Comparison of ENCODE assay signal across 14 cellular contexts in genomic region chr20:61801857-61802442, GRCh38.
"Had no signal": no experiment of that assay in that cellular context is flagged by ENCODE, and none has a peak within 500 bp of the region (broad histone marks: within the 10 kb centered on the region; RNA-seq: fewer than 3 reads in every experiment).

No MANE protein-coding gene starts in this region.

- H3K4me3 Mint-ChIP-seq: endodermal cell, natural killer cell, neural progenitor cell had no signal

- H3K36me3 ChIP-seq: colonic mucosa, neural progenitor cell, sigmoid colon had no signal

- H3K27ac Mint-ChIP-seq: endodermal cell, natural killer cell, neural progenitor cell had no signal

- H3K4me1 ChIP-seq: colonic mucosa, foreskin keratinocyte had no signal

- DNase-seq: cerebellar nuclear complex; colonic mucosa; dermis blood vessel endothelial cell; endodermal cell; erythroblast; foreskin keratinocyte; head of caudate nucleus; natural killer cell; sigmoid colon; stimulated activated CD4-positive, alpha-beta T cell treated with anti-CD3 and anti-CD28 coated beads, Interleukin-2, amount 100 ng/mL, for 48 hours; stimulated activated naive CD4-positive, alpha-beta T cell treated with Interleukin-2 at 50 U/mL for 16 hours; trophoblast cell had no signal

- H3K9ac ChIP-seq: neural progenitor cell had no signal

- H3K36me3 Mint-ChIP-seq: natural killer cell, neural progenitor cell had no signal

- H3K9me3 Mint-ChIP-seq: endodermal cell, natural killer cell, neural progenitor cell had no signal

- H3K4me3 ChIP-seq: colonic mucosa, hepatocyte, neural progenitor cell, sigmoid colon had no signal

- H3K9me3 ChIP-seq: colonic mucosa, sigmoid colon had no signal

- H3K27me3 ChIP-seq: colonic mucosa, hepatocyte had no signal

- H3K4me1 Mint-ChIP-seq: endodermal cell, natural killer cell had no signal

- H3K4me2 ChIP-seq: hepatocyte, neural progenitor cell had no signal

- ATAC-seq: natural killer cell had no signal

- H3K27ac ChIP-seq: colonic mucosa, foreskin keratinocyte, hepatocyte, neural progenitor cell, sigmoid colon had no signal
